23 cellular contexts compared by ENCODE assay signal in genomic region chr7:47439181-47439667, GRCh38.
DNase-seq lines count a peak whose midpoint lies in the region; ATAC-seq, FAIRE-seq and TF ChIP-seq lines count a peak whose summit lies in the region.
"Had no signal": no experiment of that assay in that cellular context is flagged by ENCODE, and none has a peak within 500 bp of the region (broad histone marks: within the 10 kb centered on the region; RNA-seq: fewer than 3 reads in every experiment).

No MANE protein-coding gene starts in this region.

- H3K36me3 ChIP-seq in Panc1 (ENCODE audit: control insufficient read depth, insufficient read depth, low read length) (peaks cover 53% of the 10 kb centered on the region), bronchial epithelial cell (ENCODE audit: control insufficient read depth, insufficient read depth, low read length) (peaks cover 11% of the 10 kb centered on the region)

- TF ChIP-seq CTCF in Panc1 (IDR thresholded peaks at IDR 0.05) (no peak), bronchial epithelial cell (IDR thresholded peaks at IDR 0.05; ENCODE audit: insufficient read depth, low read length, severe bottlenecking) (no peak), neural crest cell (conservative IDR thresholded peaks at IDR 0.05) (no peak), type B pancreatic cell (conservative IDR thresholded peaks at IDR 0.05) (no peak)

- H3K4me3 Mint-ChIP-seq in neural crest cell (no peak overlapping the region), type B pancreatic cell (no peak overlapping the region)
- H3K4me3 Mint-ChIP-seq in stimulated activated effector memory CD8-positive, alpha-beta T cell treated with anti-CD3 and anti-CD28 coated beads, Interleukin-12 subunit alpha, Interleukin-12 subunit beta, amount 100 ng/mL, for 72 hours: no peak overlapping the region
- H3K4me3 Mint-ChIP-seq: CD4-positive, alpha-beta memory T cell; GM23338 had no signal

- ATAC-seq in Panc1: peak; percentile 17
- ATAC-seq in stimulated activated effector memory CD8-positive, alpha-beta T cell treated with anti-CD3 and anti-CD28 coated beads, Interleukin-12 subunit alpha, Interleukin-12 subunit beta, amount 100 ng/mL, for 72 hours: peak; percentile 17
- ATAC-seq in HG02973 (IDR thresholded peaks at IDR 0.05; ENCODE audit: unreplicated experiment): no peak
- ATAC-seq: GM12878, GM23338, HCT116 had no signal

- H3K36me3 Mint-ChIP-seq in neural crest cell (ENCODE audit: low read depth) (peaks cover 2% of the 10 kb centered on the region), type B pancreatic cell (peaks cover 22% of the 10 kb centered on the region)
- no peaks in the 10 kb centered on the region for H3K36me3 Mint-ChIP-seq in stimulated activated effector memory CD8-positive, alpha-beta T cell treated with anti-CD3 and anti-CD28 coated beads, Interleukin-12 subunit alpha, Interleukin-12 subunit beta, amount 100 ng/mL, for 72 hours
- H3K36me3 Mint-ChIP-seq: CD4-positive, alpha-beta memory T cell had no signal

- no peaks in the 10 kb centered on the region for H3K27me3 Mint-ChIP-seq in neural crest cell (ENCODE audit: low read depth)
- H3K27me3 Mint-ChIP-seq in type B pancreatic cell: no peaks in the 10 kb centered on the region
- H3K27me3 Mint-ChIP-seq: CD4-positive, alpha-beta memory T cell; IgD-negative memory B cell had no signal

- peaks cover 9% of the 10 kb centered on the region for H3K4me1 Mint-ChIP-seq in neural crest cell
- no peaks in the 10 kb centered on the region for H3K4me1 Mint-ChIP-seq in stimulated activated effector memory CD8-positive, alpha-beta T cell treated with anti-CD3 and anti-CD28 coated beads, Interleukin-12 subunit alpha, Interleukin-12 subunit beta, amount 100 ng/mL, for 72 hours
- peaks cover 30% of the 10 kb centered on the region for H3K4me1 Mint-ChIP-seq in type B pancreatic cell (ENCODE audit: unreplicated experiment)
- H3K4me1 Mint-ChIP-seq: CD4-positive, alpha-beta memory T cell had no signal

- in situ Hi-C loops in Panc1 (cut with HindIII; ENCODE audit: low pct_unique_long_range_greater_than_20kb, low sequenced_read_pairs): no loop called here

- CTCF ChIA-PET in Panc1 (lab: Charles Lee): no interaction called here

- DNase-seq in Panc1 (ENCODE audit: low read depth, low spot score) (no peak), bronchial epithelial cell (ENCODE audit: low read depth) (no peak), neural crest cell (ENCODE audit: low read depth, low spot score) (no peak), KG1 (lab: John Stamatoyannopoulos, UW) (no peak), type B pancreatic cell (ENCODE audit: extremely low spot score, unreplicated experiment) (no peak)
- no peak for DNase-seq in stimulated activated effector memory CD8-positive, alpha-beta T cell treated with anti-CD3 and anti-CD28 coated beads, Interleukin-12 subunit alpha, Interleukin-12 subunit beta, amount 100 ng/mL, for 72 hours (ENCODE audit: low spot score in 2 of 2)
- DNase-seq: CD4-positive, alpha-beta memory T cell; DND-41; Kasumi-1; NCI-H1694; NCI-H2081; NCI-H2171; NCI-H345; NCI-H524 treated with DMSO at 0.1 percent for 48 hours; NCI-H82; Peyer's patch had no signal

- intact Hi-C loops in Panc1 (cut with micrococcal nuclease; ENCODE audit: unreplicated experiment): no loop called here

- H3K9me3 ChIP-seq in Panc1 (ENCODE audit: control insufficient read depth, insufficient read depth, low read depth, low read length): no peaks in the 10 kb centered on the region
- H3K9me3 ChIP-seq: Peyer's patch, SJSA1 had no signal

- peak overlapping the region; percentile 55 for H3K27ac ChIP-seq in Panc1 (ENCODE audit: low read length)
- H3K27ac ChIP-seq: Peyer's patch, SJSA1 had no signal

- H3K27ac Mint-ChIP-seq in neural crest cell (ENCODE audit: unreplicated experiment): peak overlapping the region; percentile 72
- no peak overlapping the region for H3K27ac Mint-ChIP-seq in stimulated activated effector memory CD8-positive, alpha-beta T cell treated with anti-CD3 and anti-CD28 coated beads, Interleukin-12 subunit alpha, Interleukin-12 subunit beta, amount 100 ng/mL, for 72 hours
- no peak overlapping the region for H3K27ac Mint-ChIP-seq in type B pancreatic cell
- H3K27ac Mint-ChIP-seq: CD4-positive, alpha-beta memory T cell; GM23338 had no signal

- BruUV-seq in Panc1 (replicated peaks; lab: Mats Ljungman, UMichigan): no TSS peak

- H3K4me1 ChIP-seq in Panc1 (ENCODE audit: control insufficient read depth, insufficient read depth, low read length): peaks cover 81% of the 10 kb centered on the region

- peak; percentile 72 for FAIRE-seq in bronchial epithelial cell (lab: Jason Lieb, UNC)
- FAIRE-seq: GM12878, HTR-8/SVneo had no signal

- POLR2A ChIA-PET in Panc1 (lab: Charles Lee): no interaction called here

- H3K4me3 ChIP-seq in Panc1 (ENCODE audit: low read depth in 2 of 2, low read length in 2 of 2) (no peak overlapping the region), bronchial epithelial cell (ENCODE audit: low read depth, low read length) (no peak overlapping the region)
- H3K4me3 ChIP-seq: GM12878, GM23338, Peyer's patch, SJSA1 had no signal

- no peaks in the 10 kb centered on the region for H3K27me3 ChIP-seq in Panc1 (ENCODE audit: control insufficient read depth, insufficient read depth, low read length)
- no peaks in the 10 kb centered on the region for H3K27me3 ChIP-seq in bronchial epithelial cell (ENCODE audit: control insufficient read depth, insufficient read depth, low read length)
- H3K27me3 ChIP-seq: Peyer's patch, SJSA1 had no signal

- H3K9me3 Mint-ChIP-seq in neural crest cell (no peaks in the 10 kb centered on the region), type B pancreatic cell (no peaks in the 10 kb centered on the region)
- H3K9me3 Mint-ChIP-seq in stimulated activated effector memory CD8-positive, alpha-beta T cell treated with anti-CD3 and anti-CD28 coated beads, Interleukin-12 subunit alpha, Interleukin-12 subunit beta, amount 100 ng/mL, for 72 hours: no peaks in the 10 kb centered on the region
- H3K9me3 Mint-ChIP-seq: GM23338, IgD-negative memory B cell had no signal
